Comparison of ENCODE assay signal across 8 cellular contexts in genomic region chr4:25144870-25145481, GRCh38. TPM values are rescaled to one million over a fixed set of nuclear protein-coding genes. Genes with fewer than 3 reads are reported as not detected.
A peak's percentile ranks its signal among the peaks of the same experiment; 100 is the strongest.
DNase-seq lines count a peak whose midpoint lies in the region; ATAC-seq and TF ChIP-seq lines count a peak whose summit lies in the region.

No MANE protein-coding gene starts in this region.

- no peak for TF ChIP-seq POLR2A in gastroesophageal sphincter (IDR thresholded peaks at IDR 0.05)
- no peak for TF ChIP-seq POLR2A in uterus (IDR thresholded peaks at IDR 0.05)

- no peak overlapping the region for H3K9ac ChIP-seq in GM23248

- H3K27me3 ChIP-seq in BJ (ENCODE audit: control insufficient read depth, insufficient read depth, low read length): no peaks in the 10 kb centered on the region
- no peaks in the 10 kb centered on the region for H3K27me3 ChIP-seq in GM23248 (replicated peaks; ENCODE audit: insufficient read depth)
- H3K27me3 ChIP-seq in gastroesophageal sphincter: no peaks in the 10 kb centered on the region
- no peaks in the 10 kb centered on the region for H3K27me3 ChIP-seq in uterus

- H4K20me1 ChIP-seq in GM23248 (ENCODE audit: insufficient read depth): no peaks in the 10 kb centered on the region

- no peak overlapping the region for H3K27ac ChIP-seq in GM23248
- H3K27ac ChIP-seq in gastroesophageal sphincter: no peak overlapping the region
- H3K27ac ChIP-seq in uterus: no peak overlapping the region

- H3K9me3 ChIP-seq in GM23248 (ENCODE audit: low read depth) (no peaks in the 10 kb centered on the region), gastroesophageal sphincter (no peaks in the 10 kb centered on the region), uterus (no peaks in the 10 kb centered on the region)

- no peaks in the 10 kb centered on the region for H3K9me2 ChIP-seq in GM23248 (ENCODE audit: insufficient read depth)

- DNase-seq in BJ (ENCODE audit: low read depth) (no peak), GM23248 (peak; percentile 48), RPMI7951 (ENCODE audit: low read depth) (peak; percentile 20), uterus (no peak)
- DNase-seq in activated CD4-positive, CD25-positive, alpha-beta regulatory T cell treated with anti-CD3 and anti-CD28 coated beads, Interleukin-2, amount 50 U/mL, for 72 hours: no peak
- DNase-seq in stimulated activated CD4-positive, alpha-beta T cell treated with anti-CD3 and anti-CD28 coated beads, Interleukin-15, amount 100 ng/mL, for 24 hours: no peak

- H3K4me3 ChIP-seq in BJ (ENCODE audit: low read depth, low read length) (no peak overlapping the region), GM23248 (no peak overlapping the region), gastroesophageal sphincter (no peak overlapping the region), uterus (no peak overlapping the region)

- no peak for ATAC-seq in gastroesophageal sphincter
- no peak for ATAC-seq in HG03469 (IDR thresholded peaks at IDR 0.05; ENCODE audit: unreplicated experiment)

- TF ChIP-seq CTCF in BJ (IDR thresholded peaks at IDR 0.05; ENCODE audit: insufficient read depth, low read depth, low read length) (peak; percentile 68), gastroesophageal sphincter (IDR thresholded peaks at IDR 0.05) (peak; percentile 30 to 59 (median 50)), uterus (IDR thresholded peaks at IDR 0.05) (peak; percentile 54 to 58 (median 56))

- H3F3A ChIP-seq in GM23248 (ENCODE audit: insufficient read depth): no peaks in the 10 kb centered on the region

- H3K4me1 ChIP-seq in GM23248 (ENCODE audit: insufficient read depth) (no peaks in the 10 kb centered on the region), gastroesophageal sphincter (no peaks in the 10 kb centered on the region), uterus (no peaks in the 10 kb centered on the region)

- H3K36me3 ChIP-seq in BJ (ENCODE audit: control insufficient read depth, insufficient read depth, low read length) (peaks cover 1% of the 10 kb centered on the region; the same call in 1 of the 2 replicates), GM23248 (ENCODE audit: low read depth) (0 out of 2 replicates have a peak, but pooled peaks cover 4% of the 10 kb centered on the region), gastroesophageal sphincter (peaks cover 0 to 37% of the 10 kb centered on the region in 2 donors), uterus (peaks cover 0 to 2% of the 10 kb centered on the region in 2 donors)

- H3K79me2 ChIP-seq in GM23248 (ENCODE audit: insufficient read depth): no peaks in the 10 kb centered on the region

- intact Hi-C loops in uterus (cut with DNase I; ENCODE audit: low total_unique reads): no loop called here

- TF ChIP-seq EP300 in gastroesophageal sphincter (IDR thresholded peaks at IDR 0.05): no peak

- CTCF ChIA-PET in BJ (lab: Yijun Ruan, JAX): interaction anchor here (0.6 to 2.1 kb wide), 17 partner anchors 9 to 1724 kb away, joined by 3 to 16 read pairs (median 4); partner anchors contain the start of gene SEPSECS

- in situ Hi-C loops in GM23248 (cut with MboI): no loop called here

- H2AFZ ChIP-seq in GM23248: no peak overlapping the region

- POLR2A ChIA-PET in BJ (lab: Charles Lee): no interaction called here

- no peak overlapping the region for H3K4me2 ChIP-seq in GM23248 (ENCODE audit: unreplicated experiment)

- WGBS in GM23248 (ENCODE audit: low coverage in 1 of 2, low lambda C conversion rate in 2 of 2, missing lambda C conversion rate in 2 of 2), 2 experiments: 0 to 13% methylated on average over 1 of the region's 1 CpG
- WGBS in gastroesophageal sphincter (ENCODE audit: low coverage in 1 of 2), 2 donors: 0 to 4% methylated on average over 1 of the region's 1 CpG

RNA-seq across cellular contexts. Expression of gene SEPSECS, which starts 15.3 kb away (rescaled TPM):
- polyA plus RNA-seq in BJ (2011; rRNA removed) (2.6 and 4.9 TPM in 2 replicates), GM23248 (2016; fragmentation: Nextera tagmentation; extraction: Ambion mirVana) (4.3 and 4.9 TPM in 2 replicates)
- 1.8 and 2.8 TPM in 2 replicates for polyA minus RNA-seq in BJ (2011; rRNA and poly(A)+ RNA removed)
- 4.9 and 7.6 TPM in 2 replicates for total RNA-seq in GM23248 (2014; rRNA removed; shearing (Covaris generic))
- 4.9 and 5.3 TPM in 2 replicates for total RNA-seq in RPMI7951 (2014; rRNA removed; shearing (Covaris generic))
- total RNA-seq in gastroesophageal sphincter (1 to 10 TPM; 3.3 to 9.0 (median 7.1) TPM), uterus (10 to 100 TPM in 2 of 4 donors, 1 to 10 TPM in 2; 6.9 to 22.8 (median 10.4) TPM)

Comparison
In these comparisons a context has a peak if more than half of its experiments do, and no peak if none do; other contexts are left out.
1. DNase-seq: peak in GM23248 (single experiment) and RPMI7951 (single experiment); none in BJ (single experiment), uterus (0 of 2), activated CD4-positive, CD25-positive, alpha-beta regulatory T cell treated with anti-CD3 and anti-CD28 coated beads, Interleukin-2, amount 50 U/mL, for 72 hours (single experiment) and stimulated activated CD4-positive, alpha-beta T cell treated with anti-CD3 and anti-CD28 coated beads, Interleukin-15, amount 100 ng/mL, for 24 hours (single experiment).
2. Peak in every context shown above with its lines, with median percentiles within 50 percentile points of each other: CTCF ChIP-seq.